In genomic region chr9:131738293-131738692, GRCh38 we compare ENCODE assay signal across 8 cellular contexts. TPM values are rescaled to one million over a fixed set of nuclear protein-coding genes. Genes with fewer than 3 reads are reported as not detected.
DNase-seq lines count a peak whose midpoint lies in the region; ATAC-seq and TF ChIP-seq lines count a peak whose summit lies in the region.

No MANE protein-coding gene starts in this region.

- peak overlapping the region; percentile 90 for H3K27ac Mint-ChIP-seq in type B pancreatic cell

- H3K4me3 ChIP-seq in left ventricle myocardium inferior (peak overlapping the region; percentile 72), astrocyte of the cerebellum (ENCODE audit: low read depth, low read length) (peak overlapping the region; percentile 48), mesenchymal stem cell (ENCODE audit: insufficient read depth in 1 of 2, low read depth in 1 of 2, low read length in 2 of 2) (peak overlapping the region in 1 of 2 experiments; percentile 95)

- H3K36me3 Mint-ChIP-seq in type B pancreatic cell = peaks cover 9% of the 10 kb centered on the region

- intact Hi-C loops in left ventricle myocardium inferior (cut with micrococcal nuclease) (loop anchor here (10.0 kb wide), 1 partner anchor 63 kb away; no protein-coding TSS in a partner anchor), Right ventricle myocardium inferior (cut with DNase I) (no loop called here)

- no peak overlapping the region for H2BK15ac ChIP-seq in mesenchymal stem cell (ENCODE audit: low read depth, poor library complexity, severe bottlenecking)

- H2AK5ac ChIP-seq in mesenchymal stem cell (ENCODE audit: low read length, severe bottlenecking) = no peak overlapping the region

- no peak overlapping the region for H2BK12ac ChIP-seq in mesenchymal stem cell (ENCODE audit: low read length in 2 of 2)

- H3K27ac ChIP-seq in left ventricle myocardium inferior (replicated peaks) = peak overlapping the region; percentile 94
- no peak overlapping the region for H3K27ac ChIP-seq in mesenchymal stem cell (ENCODE audit: low read length, poor library complexity, severe bottlenecking)

- H2AFZ ChIP-seq in mesenchymal stem cell (ENCODE audit: low read depth, low read length) = no peak overlapping the region

- peaks cover 49% of the 10 kb centered on the region for H3K4me1 Mint-ChIP-seq in type B pancreatic cell (ENCODE audit: unreplicated experiment)

- no peak overlapping the region for H3K23ac ChIP-seq in mesenchymal stem cell (ENCODE audit: low read length in 2 of 2)

- peak; percentile 19 for TF ChIP-seq CTCF in left ventricle myocardium inferior (IDR thresholded peaks at IDR 0.05; ENCODE audit: borderline replicate concordance)
- TF ChIP-seq CTCF in astrocyte of the cerebellum (IDR thresholded peaks at IDR 0.05; ENCODE audit: low read depth, low read length, missing control alignments) = no peak
- no peak for TF ChIP-seq CTCF in type B pancreatic cell (conservative IDR thresholded peaks at IDR 0.05)

- H3K27me3 ChIP-seq in left ventricle myocardium inferior (ENCODE audit: low read depth) = no peaks in the 10 kb centered on the region
- H3K27me3 ChIP-seq in mesenchymal stem cell (ENCODE audit: control insufficient read depth in 1 of 2, insufficient read depth in 1 of 2, low read length in 2 of 2) = no peaks in the 10 kb centered on the region

- in situ Hi-C loops in astrocyte of the cerebellum (cut with HindIII; ENCODE audit: low sequenced_read_pairs) = no loop called here

- H3K27me3 Mint-ChIP-seq in type B pancreatic cell = no peaks in the 10 kb centered on the region

- H3K4ac ChIP-seq in mesenchymal stem cell (ENCODE audit: low read depth in 1 of 2, low read length in 2 of 2) = no peak overlapping the region

- H4K91ac ChIP-seq in mesenchymal stem cell (ENCODE audit: low read length) = no peak overlapping the region

- peak overlapping the region; percentile 94 for H3K4me3 Mint-ChIP-seq in type B pancreatic cell

- H2BK120ac ChIP-seq in mesenchymal stem cell (ENCODE audit: low read depth, low read length) = no peak overlapping the region

- 79% methylated on average over 5 of the region's 6 CpGs for WGBS in mesenchymal stem cell

- peak overlapping the region; percentile 94 for H3K9ac ChIP-seq in mesenchymal stem cell (ENCODE audit: low read length)

- no peaks in the 10 kb centered on the region for H3K9me3 Mint-ChIP-seq in type B pancreatic cell

- H3K4me1 ChIP-seq in left ventricle myocardium inferior = peaks cover 71% of the 10 kb centered on the region
- H3K4me1 ChIP-seq in mesenchymal stem cell (ENCODE audit: control insufficient read depth, insufficient read depth, low read depth, low read length) = peaks cover 31% of the 10 kb centered on the region

- H3K18ac ChIP-seq in mesenchymal stem cell (ENCODE audit: low read depth in 1 of 2, low read length in 2 of 2) = no peak overlapping the region

- no peak overlapping the region for H4K8ac ChIP-seq in mesenchymal stem cell (ENCODE audit: low read length)

- H2BK5ac ChIP-seq in mesenchymal stem cell (ENCODE audit: low read depth, low read length, poor library complexity, severe bottlenecking) = no peak overlapping the region

- H3K9me3 ChIP-seq in left ventricle myocardium inferior (replicated peaks) = no peaks in the 10 kb centered on the region
- H3K9me3 ChIP-seq in mesenchymal stem cell (ENCODE audit: control insufficient read depth, low read length) = no peaks in the 10 kb centered on the region

- no peak for DNase-seq in left ventricle myocardium inferior
- no peak for DNase-seq in Right ventricle myocardium inferior (ENCODE audit: missing footprints)
- no peak for DNase-seq in astrocyte of the cerebellum (ENCODE audit: low read depth)
- no peak for DNase-seq in mesenchymal stem cell
- DNase-seq in type B pancreatic cell (ENCODE audit: extremely low spot score, unreplicated experiment) = no peak
- DNase-seq in activated CD4-positive, alpha-beta T cell treated with anti-CD3 and anti-CD28 coated beads, Interleukin-2, amount 50 U/mL, for 1 hour = no peak

- H3K79me1 ChIP-seq in mesenchymal stem cell (replicated peaks; ENCODE audit: low read length, poor library complexity, severe bottlenecking) = peaks cover 22% of the 10 kb centered on the region

- H3K14ac ChIP-seq in mesenchymal stem cell (ENCODE audit: low read length in 2 of 2) = no peak overlapping the region

- H3K36me3 ChIP-seq in left ventricle myocardium inferior (peaks cover 8% of the 10 kb centered on the region), mesenchymal stem cell (ENCODE audit: control insufficient read depth in 1 of 2, insufficient read depth in 2 of 2, low read depth in 1 of 2, low read length in 2 of 2) (peaks cover 0 to 4% of the 10 kb centered on the region in 2 experiments)

- H3K4me2 ChIP-seq in mesenchymal stem cell (ENCODE audit: low read length, poor library complexity, severe bottlenecking) = no peak overlapping the region

- no peak for ATAC-seq in Right ventricle myocardium inferior
- no peak for ATAC-seq in GM18907 (IDR thresholded peaks at IDR 0.05; ENCODE audit: unreplicated experiment)
- no peak for ATAC-seq in HG03520 (IDR thresholded peaks at IDR 0.05; ENCODE audit: unreplicated experiment)

RNA-seq across cellular contexts. Expression of gene RAPGEF1, which starts 1.6 kb away (rescaled TPM):
- total RNA-seq in left ventricle myocardium inferior = 95.9 TPM
- total RNA-seq in Right ventricle myocardium inferior = 125 TPM
- polyA plus RNA-seq in mesenchymal stem cell (2013, experiment 1 of 2) = 27.5 TPM
- polyA plus RNA-seq in mesenchymal stem cell (2013, experiment 2 of 2) = 26.0 TPM
- 45.9 and 51.5 TPM in 2 replicates for total RNA-seq in type B pancreatic cell (ENCODE audit: low replicate concordance)
